In the genomic region with DNA sequence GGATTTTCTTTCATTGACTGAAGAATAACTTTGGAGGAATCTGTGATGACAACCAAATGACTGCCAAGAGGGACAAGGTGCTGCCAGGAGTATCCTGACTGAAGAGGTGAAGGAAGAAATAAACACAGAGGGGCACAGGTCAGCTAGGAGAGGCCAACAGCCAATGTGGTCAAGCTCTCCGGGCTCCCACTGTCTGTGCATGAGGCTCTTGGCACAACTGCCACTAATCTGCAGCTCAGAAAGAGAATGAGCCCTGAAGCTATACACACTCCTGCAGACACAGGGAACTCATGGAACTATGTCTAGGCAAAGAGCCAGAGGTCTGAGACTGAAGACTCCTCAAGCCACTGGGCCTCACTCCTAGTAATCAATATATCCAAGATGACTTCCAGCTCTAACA, we compare ENCODE assay signal across 2 cellular contexts.
TF ChIP-seq lines count a peak whose summit lies in the region.

No MANE protein-coding gene starts in this region.

TF ChIP-seq in IMR-90, 13 proteins besides CTCF, POLR2A, EP300 and RAD21:
- no peak for TF ChIP-seq FOS (IDR thresholded peaks at IDR 0.05; ENCODE audit: low read depth, low read length)
- TF ChIP-seq BHLHE40 (IDR thresholded peaks at IDR 0.05; ENCODE audit: low read depth, low read length) = no peak

TF ChIP-seq in HepG2, 621 proteins besides CTCF, POLR2A, EP300 and RAD21:
- TF ChIP-seq, protein P1, sequence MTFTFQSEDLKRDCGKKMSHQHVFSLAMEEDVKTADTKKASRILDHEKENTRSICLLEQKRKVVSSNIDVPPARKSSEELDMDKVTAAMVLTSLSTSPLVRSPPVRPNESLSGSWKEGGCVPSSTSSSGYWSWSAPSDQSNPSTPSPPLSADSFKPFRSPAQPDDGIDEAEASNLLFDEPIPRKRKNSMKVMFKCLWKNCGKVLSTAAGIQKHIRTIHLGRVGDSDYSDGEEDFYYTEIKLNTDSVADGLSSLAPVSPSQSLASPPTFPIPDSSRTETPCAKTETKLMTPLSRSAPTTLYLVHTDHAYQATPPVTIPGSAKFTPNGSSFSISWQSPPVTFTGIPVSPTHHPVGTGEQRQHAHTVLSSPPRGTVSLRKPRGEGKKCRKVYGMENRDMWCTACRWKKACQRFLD (CRISPR knock-in tag; IDR thresholded peaks at IDR 0.05; ENCODE audit: borderline replicate concordance) = no peak
- TF ChIP-seq RBFOX2 (IDR thresholded peaks at IDR 0.05; ENCODE audit: low read depth, low read length) (0 out of 2 replicates have a peak, but pooled peaks have one; percentile 42), ZKSCAN1 (IDR thresholded peaks at IDR 0.05; ENCODE audit: low read length) (no peak), ZNF773 (CRISPR knock-in tag; IDR thresholded peaks at IDR 0.05; ENCODE audit: borderline replicate concordance) (no peak), RBM22 (optimal IDR thresholded peaks at IDR 0.05; ENCODE audit: low read length) (peak; percentile 74)
- TF ChIP-seq, protein P2, sequence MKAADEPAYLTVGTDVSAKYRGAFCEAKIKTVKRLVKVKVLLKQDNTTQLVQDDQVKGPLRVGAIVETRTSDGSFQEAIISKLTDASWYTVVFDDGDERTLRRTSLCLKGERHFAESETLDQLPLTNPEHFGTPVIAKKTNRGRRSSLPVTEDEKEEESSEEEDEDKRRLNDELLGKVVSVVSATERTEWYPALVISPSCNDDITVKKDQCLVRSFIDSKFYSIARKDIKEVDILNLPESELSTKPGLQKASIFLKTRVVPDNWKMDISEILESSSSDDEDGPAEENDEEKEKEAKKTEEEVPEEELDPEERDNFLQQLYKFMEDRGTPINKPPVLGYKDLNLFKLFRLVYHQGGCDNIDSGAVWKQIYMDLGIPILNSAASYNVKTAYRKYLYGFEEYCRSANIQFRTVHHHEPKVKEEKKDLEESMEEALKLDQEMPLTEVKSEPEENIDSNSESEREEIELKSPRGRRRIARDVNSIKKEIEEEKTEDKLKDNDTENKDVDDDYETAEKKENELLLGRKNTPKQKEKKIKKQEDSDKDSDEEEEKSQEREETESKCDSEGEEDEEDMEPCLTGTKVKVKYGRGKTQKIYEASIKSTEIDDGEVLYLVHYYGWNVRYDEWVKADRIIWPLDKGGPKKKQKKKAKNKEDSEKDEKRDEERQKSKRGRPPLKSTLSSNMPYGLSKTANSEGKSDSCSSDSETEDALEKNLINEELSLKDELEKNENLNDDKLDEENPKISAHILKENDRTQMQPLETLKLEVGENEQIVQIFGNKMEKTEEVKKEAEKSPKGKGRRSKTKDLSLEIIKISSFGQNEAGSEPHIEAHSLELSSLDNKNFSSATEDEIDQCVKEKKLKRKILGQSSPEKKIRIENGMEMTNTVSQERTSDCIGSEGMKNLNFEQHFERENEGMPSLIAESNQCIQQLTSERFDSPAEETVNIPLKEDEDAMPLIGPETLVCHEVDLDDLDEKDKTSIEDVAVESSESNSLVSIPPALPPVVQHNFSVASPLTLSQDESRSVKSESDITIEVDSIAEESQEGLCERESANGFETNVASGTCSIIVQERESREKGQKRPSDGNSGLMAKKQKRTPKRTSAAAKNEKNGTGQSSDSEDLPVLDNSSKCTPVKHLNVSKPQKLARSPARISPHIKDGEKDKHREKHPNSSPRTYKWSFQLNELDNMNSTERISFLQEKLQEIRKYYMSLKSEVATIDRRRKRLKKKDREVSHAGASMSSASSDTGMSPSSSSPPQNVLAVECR (CRISPR knock-in tag; IDR thresholded peaks at IDR 0.05; ENCODE audit: borderline replicate concordance) = no peak
